Comparison of ENCODE assay signal across 11 cellular contexts in genomic region chr16:31183432-31184428, GRCh38. TPM values are rescaled to one million over a fixed set of nuclear protein-coding genes. Genes with fewer than 3 reads are reported as not detected.
DNase-seq lines count a peak whose midpoint lies in the region; ATAC-seq, FAIRE-seq and TF ChIP-seq lines count a peak whose summit lies in the region.
"Had no signal": no experiment of that assay in that cellular context is flagged by ENCODE, and none has a peak within 500 bp of the region (broad histone marks: within the 10 kb centered on the region; RNA-seq: fewer than 3 reads in every experiment).

No MANE protein-coding gene starts in this region.

- H3K79me2 ChIP-seq in SK-N-SH (ENCODE audit: insufficient read depth) (peaks cover 95% of the 10 kb centered on the region), osteoblast (ENCODE audit: insufficient read depth, low read length) (peaks cover 94% of the 10 kb centered on the region)

- no peaks in the 10 kb centered on the region for H3K9me2 ChIP-seq in SK-N-SH

- TF ChIP-seq POLR2A in NB4 (IDR thresholded peaks at IDR 0.05; ENCODE audit: extremely low read depth, insufficient read length), result no peak

- DNase-seq in SK-N-SH (no peak), NB4 (ENCODE audit: low read depth) (no peak), coronary artery (ENCODE audit: low spot score) (no peak), osteoblast (ENCODE audit: insufficient read length, low spot score, missing footprints) (peak; percentile 73), urothelium cell line (ENCODE audit: low spot score) (no peak), left lung (no peak), aorta (no peak)
- DNase-seq: stimulated activated CD4-positive, alpha-beta T cell treated with anti-CD3 and anti-CD28 coated beads, Interleukin-4, amount 100 ng/mL, for 1 hour had no signal

- H3K4me2 ChIP-seq in SK-N-SH (peak overlapping the region; percentile 92), osteoblast (ENCODE audit: insufficient read depth, low read length) (peak overlapping the region; percentile 97)

- H3K4me3 ChIP-seq in SK-N-SH (ENCODE audit: low read depth in 2 of 2, low read length in 1 of 2), result no peak overlapping the region; a peak in 1 of 4 replicates
- peak overlapping the region; percentile 90 for H3K4me3 ChIP-seq in NB4 (ENCODE audit: low read depth, low read length)
- peak overlapping the region; percentile 3 for H3K4me3 ChIP-seq in coronary artery
- H3K4me3 ChIP-seq in osteoblast (ENCODE audit: insufficient read depth, low read length), result peak overlapping the region; percentile 99
- H3K4me3 ChIP-seq in left lung, result peak overlapping the region in 1 of 2 donors; percentile 94
- no peak overlapping the region for H3K4me3 ChIP-seq in aorta (ENCODE audit: low read length in 2 of 2)

- ATAC-seq in SK-N-SH treated with all-trans-retinoic acid at 6 μM for 48 hours (no peak), left lung (no peak), aorta (ENCODE audit: low FRiP score) (no peak)

- H3K27me3 ChIP-seq in SK-N-SH (ENCODE audit: insufficient read depth), result no peaks in the 10 kb centered on the region
- no peaks in the 10 kb centered on the region for H3K27me3 ChIP-seq in osteoblast (ENCODE audit: insufficient read depth, low read length)
- no peaks in the 10 kb centered on the region for H3K27me3 ChIP-seq in left lung
- peaks cover 0 to 2% of the 10 kb centered on the region in 2 donors for H3K27me3 ChIP-seq in aorta (ENCODE audit: control insufficient read depth in 1 of 2, insufficient read depth in 2 of 2, low read length in 1 of 2)

- no peak overlapping the region for H3K9ac ChIP-seq in SK-N-SH

- H3K36me3 ChIP-seq in SK-N-SH (replicated peaks in 1 of 2; ENCODE audit: control insufficient read depth in 1 of 2, insufficient read depth in 2 of 2, low read length in 1 of 2) (peaks cover 57 to 79% of the 10 kb centered on the region in 2 experiments), osteoblast (ENCODE audit: insufficient read depth, low read length) (peaks cover 67% of the 10 kb centered on the region), left lung (peaks cover 5 to 68% of the 10 kb centered on the region in 2 donors), aorta (ENCODE audit: control insufficient read depth in 1 of 2, insufficient read depth in 2 of 2, low read length in 1 of 2) (peaks cover 10% of the 10 kb centered on the region in 2 donors)

- FAIRE-seq in urothelium cell line (lab: Jason Lieb, UNC), result no peak

- no peak for TF ChIP-seq EP300 in SK-N-SH (IDR thresholded peaks at IDR 0.05; ENCODE audit: borderline replicate concordance in 1 of 2, low read depth in 1 of 2, low read length in 1 of 2)

- no peak for TF ChIP-seq CTCF in SK-N-SH (IDR thresholded peaks at IDR 0.05)
- TF ChIP-seq CTCF in NB4 (IDR thresholded peaks at IDR 0.05; ENCODE audit: low read depth, low read length), result no peak
- TF ChIP-seq CTCF in coronary artery (IDR thresholded peaks at IDR 0.05), result no peak
- TF ChIP-seq CTCF in osteoblast (IDR thresholded peaks at IDR 0.05; ENCODE audit: extremely low read depth, low read depth, low read length), result no peak
- TF ChIP-seq CTCF in left lung (IDR thresholded peaks at IDR 0.05), result no peak

- peaks cover 33% of the 10 kb centered on the region for H3F3A ChIP-seq in SK-N-SH (replicated peaks; ENCODE audit: insufficient read depth)

- 90% methylated on average over 10 of the region's 10 CpGs for WGBS in SK-N-SH (ENCODE audit: low lambda C conversion rate)
- 49 to 51% methylated on average over 10 of the region's 10 CpGs for WGBS in aorta, 2 donors

- CTCF ChIA-PET in SK-N-SH (lab: Yijun Ruan, JAX), result interaction anchor here (0.6 to 1.7 kb wide), 7 partner anchors 12 to 684 kb away, joined by 3 to 5 read pairs (median 3); partner anchors contain the start of genes HSD3B7 and ZNF843

- H2AFZ ChIP-seq in SK-N-SH (ENCODE audit: low read depth) (no peak overlapping the region), osteoblast (ENCODE audit: low read length) (no peak overlapping the region)

- peaks cover 82% of the 10 kb centered on the region for H4K20me1 ChIP-seq in SK-N-SH (ENCODE audit: insufficient read depth)
- peaks cover 67% of the 10 kb centered on the region for H4K20me1 ChIP-seq in osteoblast (ENCODE audit: insufficient read depth, low read length)

- H3K4me1 ChIP-seq in SK-N-SH (ENCODE audit: control insufficient read depth in 1 of 2, insufficient read depth in 2 of 2, low read depth in 1 of 2, low read length in 1 of 2), result peaks cover 9 to 15% of the 10 kb centered on the region in 2 experiments; a peak in 2 of 4 replicates
- H3K4me1 ChIP-seq in osteoblast (ENCODE audit: insufficient read depth, low read length), result peaks cover 40% of the 10 kb centered on the region
- peaks cover 21 to 65% of the 10 kb centered on the region in 2 donors for H3K4me1 ChIP-seq in left lung
- peaks cover 0 to 5% of the 10 kb centered on the region in 2 donors for H3K4me1 ChIP-seq in aorta (ENCODE audit: control insufficient read depth in 1 of 2, insufficient read depth in 2 of 2, low read length in 2 of 2)

- no peak for TF ChIP-seq RAD21 in SK-N-SH (IDR thresholded peaks at IDR 0.05; ENCODE audit: low read length)

- H3K9me3 ChIP-seq in SK-N-SH, result no peaks in the 10 kb centered on the region
- H3K9me3 ChIP-seq in osteoblast (ENCODE audit: low read depth, low read length), result no peaks in the 10 kb centered on the region
- no peaks in the 10 kb centered on the region for H3K9me3 ChIP-seq in left lung
- no peaks in the 10 kb centered on the region for H3K9me3 ChIP-seq in aorta (ENCODE audit: control insufficient read depth, low read length)

- POLR2A ChIA-PET in SK-N-SH (lab: Yijun Ruan, JAX), result interaction anchor here (0.6 to 1.7 kb wide), 3 partner anchors 15 to 20 kb away, joined by 3 to 5 read pairs (median 4); no protein-coding TSS in a partner anchor

- H3K27ac ChIP-seq in SK-N-SH (ENCODE audit: low read depth in 2 of 2, low read length in 1 of 2) (no peak overlapping the region), coronary artery (no peak overlapping the region), osteoblast (ENCODE audit: low read depth, low read length) (peak overlapping the region; percentile 20), left lung (no peak overlapping the region), aorta (ENCODE audit: low read depth in 1 of 2, low read length in 2 of 2) (no peak overlapping the region)
- H3K27ac ChIP-seq: 22Rv1 had no signal

- intact Hi-C loops in left lung (cut with DNase I) (no loop called here), aorta (cut with DNase I) (loop anchor here (5.0 to 10.0 kb wide), 2 partner anchors 261 to 684 kb away; partner anchors contain the start of gene ZNF843 (in 2 of the 2))

TF ChIP-seq in SK-N-SH, 30 proteins besides CTCF, POLR2A, EP300 and RAD21 (continues in another document):
- TF ChIP-seq POLR2AphosphoS5 (IDR thresholded peaks at IDR 0.05; ENCODE audit: low read depth, low read length) (no peak), MXI1 (IDR thresholded peaks at IDR 0.05; ENCODE audit: low read depth, low read length) (no peak)

RNA-seq across cellular contexts. Expression of gene FUS, which starts 3.8 kb away (rescaled TPM):
- polyA plus RNA-seq in SK-N-SH (2012; rRNA removed) (298 and 429 TPM in 2 replicates), aorta (100 to 1,000 TPM in 1 of 2 donors, 10 to 100 TPM in 1; 95.7 to 329 TPM)
- polyA plus RNA-seq in SK-N-SH (2012; cell fraction: cytosol; rRNA removed), result 348 and 487 TPM in 2 replicates
- polyA plus RNA-seq in SK-N-SH (2012; cell fraction: nucleus; rRNA removed), result 643 and 809 TPM in 2 replicates
- total RNA-seq in osteoblast (24.2 and 30.4 TPM in 2 replicates), left lung (100 to 1,000 TPM; 180 to 259 TPM), aorta (100 to 1,000 TPM; 243 to 254 TPM)

RNA-seq across cellular contexts. Expression of gene PYCARD, which starts 18.8 kb away (rescaled TPM):
- polyA plus RNA-seq in SK-N-SH (2012; rRNA removed) (0.28 and 0.42 TPM in 2 replicates), aorta (10 to 100 TPM; 14.7 to 52.7 TPM)
- 0.35 and 0.50 TPM in 2 replicates for polyA plus RNA-seq in SK-N-SH (2012; cell fraction: cytosol; rRNA removed)
- 0.10 and 0.75 TPM in 2 replicates for polyA plus RNA-seq in SK-N-SH (2012; cell fraction: nucleus; rRNA removed)
- total RNA-seq in osteoblast (53.9 and 61.5 TPM in 2 replicates), left lung (10 to 100 TPM; 46.4 to 59.8 TPM), aorta (10 to 100 TPM; 13.3 to 23.9 TPM)

RNA-seq across cellular contexts. Expression of gene TRIM72, which starts 30.2 kb away (rescaled TPM):
- under 0.01 TPM in 1 of 2 replicates, not detected in the other for polyA plus RNA-seq in SK-N-SH (2012; rRNA removed)
- polyA plus RNA-seq in SK-N-SH (2012; cell fraction: cytosol; rRNA removed), result not detected in 2 replicates
- polyA plus RNA-seq in SK-N-SH (2012; cell fraction: nucleus; rRNA removed), result 0.01 and 0.02 TPM in 2 replicates
- not detected in 2 replicates for total RNA-seq in osteoblast
- under 1 TPM; 0.06 to 0.08 TPM for total RNA-seq in left lung
- under 1 TPM in 1 of 2 donors, not detected in 1; 0.24 TPM for total RNA-seq in aorta
- polyA plus RNA-seq in aorta, result under 1 TPM in 1 of 2 donors, not detected in 1; 0.05 TPM

RNA-seq across cellular contexts. Expression of gene PYDC1, which starts 33.2 kb away (rescaled TPM):
- polyA plus RNA-seq in SK-N-SH (2012; rRNA removed) (not detected in 2 replicates), aorta (not detected)
- not detected in 2 replicates for polyA plus RNA-seq in SK-N-SH (2012; cell fraction: cytosol; rRNA removed)
- polyA plus RNA-seq in SK-N-SH (2012; cell fraction: nucleus; rRNA removed), result not detected in 2 replicates
- total RNA-seq in osteoblast (not detected in 2 replicates), left lung (not detected), aorta (not detected)
- total RNA-seq: HT1080 had no signal

RNA-seq across cellular contexts. Expression of gene PRSS36, which starts 33.9 kb away (rescaled TPM):
- polyA plus RNA-seq in SK-N-SH (2012; rRNA removed), result 0.36 and 0.49 TPM in 2 replicates
- 0.10 and 0.12 TPM in 2 replicates for polyA plus RNA-seq in SK-N-SH (2012; cell fraction: cytosol; rRNA removed)
- polyA plus RNA-seq in SK-N-SH (2012; cell fraction: nucleus; rRNA removed), result 0.79 and 1.6 TPM in 2 replicates
- 0.29 TPM in 1 of 2 replicates, not detected in the other for total RNA-seq in osteoblast
- total RNA-seq in left lung, result 1 to 10 TPM; 4.8 to 5.8 TPM
- 1 to 10 TPM; 3.5 to 8.8 TPM for total RNA-seq in aorta
- polyA plus RNA-seq in aorta, result 1 to 10 TPM; 4.2 to 5.1 TPM

Comparison
In these comparisons a context has a peak if more than half of its experiments do, and no peak if none do; other contexts are left out.
1. H3K4me3 ChIP-seq: peak in NB4 (single experiment), coronary artery (single experiment) and osteoblast (single experiment); none in SK-N-SH (0 of 2) and aorta (0 of 2).
2. intact Hi-C loops: an anchor here in aorta (5.0 to 10.0 kb wide); none called in left lung.